ENCODE assay signal across 7 cellular contexts in genomic region chr2:181780159-181781081, GRCh38.
A peak's percentile ranks its signal among the peaks of the same experiment; 100 is the strongest.
DNase-seq lines count a peak whose midpoint lies in the region; ATAC-seq and TF ChIP-seq lines count a peak whose summit lies in the region.

No MANE protein-coding gene starts in this region.

- H3K27ac Mint-ChIP-seq in neural progenitor cell = peak overlapping the region; percentile 98

- no peaks in the 10 kb centered on the region for H3K27me3 ChIP-seq in adipocyte (replicated peaks; ENCODE audit: control insufficient read depth, insufficient read depth, low read length)
- H3K27me3 ChIP-seq in neural progenitor cell = no peaks in the 10 kb centered on the region

- TF ChIP-seq CTCF in neural progenitor cell (IDR thresholded peaks at IDR 0.05) = no peak
- TF ChIP-seq CTCF in coronary artery (IDR thresholded peaks at IDR 0.05) = no peak

- no peak overlapping the region for H3K27ac ChIP-seq in neural progenitor cell
- H3K27ac ChIP-seq in coronary artery = no peak overlapping the region

- H3K9ac ChIP-seq in adipocyte (ENCODE audit: low read length) (no peak overlapping the region), neural progenitor cell (no peak overlapping the region)

- H3K4me3 Mint-ChIP-seq in neural progenitor cell = no peak overlapping the region

- no peaks in the 10 kb centered on the region for H3K36me3 Mint-ChIP-seq in neural progenitor cell

- H3K27me3 Mint-ChIP-seq in neural progenitor cell (ENCODE audit: insufficient read depth, low read depth) = no peaks in the 10 kb centered on the region

- H3F3A ChIP-seq in neural progenitor cell (ENCODE audit: low read depth) = no peaks in the 10 kb centered on the region

- ATAC-seq in GM19351 (IDR thresholded peaks at IDR 0.05; ENCODE audit: unreplicated experiment) = peak; percentile 47
- ATAC-seq in HG02973 (IDR thresholded peaks at IDR 0.05; ENCODE audit: unreplicated experiment) = peak; percentile 77

- peaks cover 2% of the 10 kb centered on the region for H3K9me3 Mint-ChIP-seq in neural progenitor cell

- no peak overlapping the region for H2AFZ ChIP-seq in neural progenitor cell (replicated peaks)

- no peaks in the 10 kb centered on the region for H3K79me2 ChIP-seq in neural progenitor cell (ENCODE audit: low read depth)

- H3K4me3 ChIP-seq in adipocyte (ENCODE audit: low read length) = no peak overlapping the region
- no peak overlapping the region for H3K4me3 ChIP-seq in neural progenitor cell
- H3K4me3 ChIP-seq in coronary artery = no peak overlapping the region

- H3K36me3 ChIP-seq in adipocyte (ENCODE audit: control insufficient read depth, insufficient read depth, low read length, severe bottlenecking) (no peaks in the 10 kb centered on the region), neural progenitor cell (no peaks in the 10 kb centered on the region)

- peaks cover 11% of the 10 kb centered on the region for H3K4me1 ChIP-seq in adipocyte (ENCODE audit: control insufficient read depth, insufficient read depth, low read length)
- peaks cover 9% of the 10 kb centered on the region for H3K4me1 ChIP-seq in neural progenitor cell

- H4K20me1 ChIP-seq in neural progenitor cell (ENCODE audit: low read depth) = no peaks in the 10 kb centered on the region

- H3K4me2 ChIP-seq in neural progenitor cell = no peak overlapping the region

- peak; percentile 33 for DNase-seq in adipocyte (ENCODE audit: low read depth)
- DNase-seq in neural progenitor cell (ENCODE audit: low spot score) = no peak
- DNase-seq in activated CD4-positive, alpha-beta T cell treated with anti-CD3 and anti-CD28 coated beads, Interleukin-2, amount 50 U/mL, for 4 hours = no peak
- no peak for DNase-seq in coronary artery (ENCODE audit: low spot score)
- DNase-seq in middle frontal gyrus (ENCODE audit: extremely low spot score, low spot score) = no peak

- H3K9me3 ChIP-seq in adipocyte (ENCODE audit: control insufficient read depth, low read length) = no peaks in the 10 kb centered on the region
- H3K9me3 ChIP-seq in neural progenitor cell (ENCODE audit: low read depth) = no peaks in the 10 kb centered on the region

- peaks cover 65% of the 10 kb centered on the region for H3K4me1 Mint-ChIP-seq in neural progenitor cell
